22 cellular contexts compared by ENCODE assay signal in the genomic region with DNA sequence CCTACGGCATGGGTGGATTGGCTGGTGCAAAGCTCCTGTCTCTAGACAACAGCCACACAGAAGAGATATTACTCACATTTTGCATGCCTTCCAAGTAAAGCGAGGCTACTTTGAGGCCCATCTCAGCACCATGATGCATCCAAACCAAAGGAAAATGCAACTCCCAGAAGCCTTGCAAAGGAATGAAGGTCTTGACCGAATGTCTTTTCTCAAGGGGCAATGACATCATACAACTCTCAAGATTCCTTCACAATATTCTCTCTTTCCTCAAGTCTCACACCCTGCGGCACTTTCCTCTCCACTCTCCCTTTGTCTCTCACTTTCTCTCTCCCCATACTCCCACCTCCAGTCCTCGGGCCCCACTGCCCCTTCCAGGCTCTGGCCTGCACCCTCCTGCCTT. TPM values are rescaled to one million over a fixed set of nuclear protein-coding genes. Genes with fewer than 3 reads are reported as not detected.
"Had no signal": no experiment of that assay in that cellular context is flagged by ENCODE, and none has a peak within 500 bp of the region (broad histone marks: within the 10 kb centered on the region; RNA-seq: fewer than 3 reads in every experiment).

No MANE protein-coding gene starts in this region.

- H3K27ac ChIP-seq: dorsolateral prefrontal cortex, neutrophil, parathyroid adenoma, sigmoid colon, skin epidermis, spleen, thoracic aorta, tibial nerve, upper lobe of left lung had no signal

- H3K36me3 ChIP-seq: neutrophil, sigmoid colon, spleen, thoracic aorta, tibial nerve, upper lobe of left lung had no signal

- H3K4me1 ChIP-seq: parathyroid adenoma, sigmoid colon, spleen, tibial nerve, upper lobe of left lung had no signal

- H2AFZ ChIP-seq: parathyroid adenoma had no signal

- H3K27me3 ChIP-seq: neutrophil, sigmoid colon, tibial nerve, upper lobe of left lung had no signal

- H3K79me2 ChIP-seq: parathyroid adenoma had no signal

- H3K9ac ChIP-seq: parathyroid adenoma had no signal

- DNase-seq: cerebellar nuclear complex; cortex of kidney; dorsolateral prefrontal cortex; effector CD4-positive, alpha-beta T cell; head of caudate nucleus; kidney; mucosa of descending colon; naive B cell; sigmoid colon; spleen; stimulated activated CD4-positive, alpha-beta T cell treated with anti-CD3 and anti-CD28 coated beads, Interleukin-4, amount 100 ng/mL, for 4 hours; stimulated activated naive CD8-positive, alpha-beta T cell treated with anti-CD3 and anti-CD28 coated beads, Interleukin-15, Interleukin-2, amounts not matched to agents 100 U/mL and 50 U/mL, for 24 hours; upper lobe of left lung had no signal

- H3K9me3 ChIP-seq: neutrophil, sigmoid colon, thoracic aorta had no signal

- H3K4me3 ChIP-seq: dorsolateral prefrontal cortex, lung, mucosa of descending colon, sigmoid colon, skin epidermis, spleen, thoracic aorta, tibial nerve, upper lobe of left lung had no signal

RNA-seq across cellular contexts. Expression of gene CPXM2, which starts 44.8 kb away (rescaled TPM):
- total RNA-seq: fibroblast of villous mesenchyme; natural killer cell treated with Interleukin-12 subunit alpha and Interleukin-12 subunit beta and Interleukin-15 and Interleukin-18, amount 100 ng/mL, for 72 hours; neural crest cell had no signal
